In genomic region chr13:79282508-79282907, GRCh38 we compare ENCODE assay signal across 2 cellular contexts.
TF ChIP-seq lines count a peak whose summit lies in the region.

No MANE protein-coding gene starts in this region.

TF ChIP-seq in H1, 55 proteins besides CTCF, POLR2A, EP300 and RAD21:
- TF ChIP-seq SP1 (IDR thresholded peaks at IDR 0.05; ENCODE audit: low read depth, low read length) (no peak), ATF3 (IDR thresholded peaks at IDR 0.05; ENCODE audit: insufficient read depth, low read depth, low read length) (no peak), HDAC6 (IDR thresholded peaks at IDR 0.05; ENCODE audit: low read depth, low read length) (no peak), ZNF274 (IDR thresholded peaks at IDR 0.05; ENCODE audit: borderline replicate concordance, extremely low read depth, low read length) (no peak), ATF2 (IDR thresholded peaks at IDR 0.05; ENCODE audit: low read length) (no peak), NANOG (IDR thresholded peaks at IDR 0.05; ENCODE audit: insufficient read depth, low read depth, low read length, poor library complexity, severe bottlenecking) (no peak), BACH1 (IDR thresholded peaks at IDR 0.05; ENCODE audit: low read length) (no peak), SAP30 (IDR thresholded peaks at IDR 0.05; ENCODE audit: insufficient read depth, insufficient replicate concordance, low read length) (no peak), MAX (IDR thresholded peaks at IDR 0.05) (no peak), SP4 (IDR thresholded peaks at IDR 0.05; ENCODE audit: low read length) (no peak), CBX5 (IDR thresholded peaks at IDR 0.05; ENCODE audit: low read depth, low read length) (no peak)

TF ChIP-seq in HepG2, 621 proteins besides CTCF, POLR2A, EP300 and RAD21:
- no peak for TF ChIP-seq SRY (CRISPR knock-in tag; IDR thresholded peaks at IDR 0.05)
- no peak for TF ChIP-seq HNRNPH1 (optimal IDR thresholded peaks at IDR 0.05; ENCODE audit: low read depth, low read length)
- TF ChIP-seq ZFAT (CRISPR knock-in tag; conservative IDR thresholded peaks at IDR 0.05): no peak
- no peak for TF ChIP-seq ZBTB7A (CRISPR knock-in tag; IDR thresholded peaks at IDR 0.05)
- TF ChIP-seq ZNF691 (CRISPR knock-in tag; IDR thresholded peaks at IDR 0.05; ENCODE audit: borderline replicate concordance, low read depth): no peak
- TF ChIP-seq PREB (CRISPR knock-in tag; IDR thresholded peaks at IDR 0.05): no peak
- TF ChIP-seq IKZF1 (IDR thresholded peaks at IDR 0.05): no peak
- TF ChIP-seq ZNF552 (CRISPR knock-in tag; IDR thresholded peaks at IDR 0.05; ENCODE audit: borderline replicate concordance): no peak
- TF ChIP-seq RBM39 (IDR thresholded peaks at IDR 0.05; ENCODE audit: low read depth, low read length, poor library complexity, severe bottlenecking): no peak
- no peak for TF ChIP-seq GTF3A (CRISPR knock-in tag; conservative IDR thresholded peaks at IDR 0.05)
- no peak for TF ChIP-seq ZBTB46 (CRISPR knock-in tag; IDR thresholded peaks at IDR 0.05; ENCODE audit: borderline replicate concordance)
- TF ChIP-seq TBL1XR1 (IDR thresholded peaks at IDR 0.05; ENCODE audit: borderline replicate concordance, low read length, partially characterized antibody): no peak
